ENCODE assay signal across 11 cellular contexts in genomic region chr1:8540266-8540926, GRCh38.
DNase-seq lines count a peak whose midpoint lies in the region; ATAC-seq and TF ChIP-seq lines count a peak whose summit lies in the region.
"Had no signal": no experiment of that assay in that cellular context is flagged by ENCODE, and none has a peak within 500 bp of the region (broad histone marks: within the 10 kb centered on the region; RNA-seq: fewer than 3 reads in every experiment).

No MANE protein-coding gene starts in this region.

- H3K36me3 ChIP-seq in HEK293 (ENCODE audit: control insufficient read depth in 2 of 2, insufficient read depth in 1 of 2, low read length in 2 of 2), result peaks cover 0 to 13% of the 10 kb centered on the region in 2 experiments; a peak in 1 of 3 replicates
- H3K36me3 ChIP-seq in brain microvascular endothelial cell (replicated peaks), result no peaks in the 10 kb centered on the region
- H3K36me3 ChIP-seq in left lung, result no peaks in the 10 kb centered on the region
- no peaks in the 10 kb centered on the region for H3K36me3 ChIP-seq in BE2C

- in situ Hi-C loops in brain microvascular endothelial cell (cut with HindIII; ENCODE audit: low pct_ligation_motif_present, low sequenced_read_pairs), result no loop called here

- H3K4me3 ChIP-seq in HEK293 (ENCODE audit: low read depth, low read length) (no peak overlapping the region), brain microvascular endothelial cell (ENCODE audit: low read depth, low read length) (no peak overlapping the region), left lung (no peak overlapping the region), BE2C (ENCODE audit: low read depth, low read length) (no peak overlapping the region)

- no peak for TF ChIP-seq CTCF in HEK293 (tag by site-specific recombination; IDR thresholded peaks at IDR 0.05)
- no peak for TF ChIP-seq CTCF in brain microvascular endothelial cell (IDR thresholded peaks at IDR 0.05; ENCODE audit: low read depth, low read length, missing control alignments)
- no peak for TF ChIP-seq CTCF in left lung (IDR thresholded peaks at IDR 0.05)
- TF ChIP-seq CTCF in BE2C (IDR thresholded peaks at IDR 0.05; ENCODE audit: low read depth, low read length), result no peak

- CTCF ChIA-PET in HEK293 (lab: Yijun Ruan, JAX), result no interaction called here

- H3K4me1 ChIP-seq in HEK293 (ENCODE audit: control insufficient read depth, insufficient read depth, low read length), result no peaks in the 10 kb centered on the region; the same call in 1 of the 2 replicates
- peaks cover 0 to 3% of the 10 kb centered on the region in 2 donors for H3K4me1 ChIP-seq in left lung
- no peaks in the 10 kb centered on the region for H3K4me1 ChIP-seq in BE2C

- H3K27me3 ChIP-seq in brain microvascular endothelial cell (replicated peaks) (no peaks in the 10 kb centered on the region), left lung (no peaks in the 10 kb centered on the region), BE2C (no peaks in the 10 kb centered on the region)

- peak; percentile 17 for ATAC-seq in left lung
- ATAC-seq in GM21528 (IDR thresholded peaks at IDR 0.05; ENCODE audit: low FRiP score, unreplicated experiment), result no peak

- H3K27ac ChIP-seq in HEK293 (ENCODE audit: extremely low read depth, low read depth, low read length) (no peak overlapping the region), brain microvascular endothelial cell (peak overlapping the region; percentile 56), left lung (no peak overlapping the region)

- DNase-seq in A172 (ENCODE audit: low spot score) (peak; percentile 27), brain microvascular endothelial cell (no peak), left lung (no peak), BE2C (no peak), DMS79 (lab: John Stamatoyannopoulos, UW) (no peak)
- DNase-seq in activated effector memory CD4-positive, alpha-beta T cell treated with Interleukin-2 at 50 U/mL for 16 hours, result no peak
- DNase-seq: activated CD4-positive, alpha-beta T cell treated with anti-CD3 and anti-CD28 coated beads, Interleukin-2, amount 50 U/mL, for 48 hours; effector CD4-positive, alpha-beta T cell; OCI-M1 had no signal

- POLR2A ChIA-PET in HEK293 (lab: Yijun Ruan, JAX), result no interaction called here

- H3K9me3 ChIP-seq in HEK293 (ENCODE audit: control insufficient read depth, insufficient read depth, low read depth, low read length) (no peaks in the 10 kb centered on the region), left lung (no peaks in the 10 kb centered on the region), BE2C (no peaks in the 10 kb centered on the region)

- intact Hi-C loops in left lung (cut with DNase I), result no loop called here

TF ChIP-seq in HEK293, 187 proteins besides CTCF, POLR2A, EP300 and RAD21:
- TF ChIP-seq ZNF629 (tag by site-specific recombination; IDR thresholded peaks at IDR 0.05) (0 out of 2 replicates have a peak, but pooled peaks have one; percentile 20), ZSCAN4 (tag by site-specific recombination; IDR thresholded peaks at IDR 0.05) (no peak), ZNF521 (tag by site-specific recombination; IDR thresholded peaks at IDR 0.05) (no peak), ZNF48 (tag by site-specific recombination; IDR thresholded peaks at IDR 0.05) (no peak), PRDM6 (tag by site-specific recombination; IDR thresholded peaks at IDR 0.05) (peak; percentile 77), OSR2 (tag by site-specific recombination; IDR thresholded peaks at IDR 0.05) (0 out of 2 replicates have a peak, but pooled peaks have one; percentile 8), MYNN (tag by site-specific recombination; IDR thresholded peaks at IDR 0.05; ENCODE audit: borderline replicate concordance) (no peak), BCL11A (tag by site-specific recombination; IDR thresholded peaks at IDR 0.05; ENCODE audit: low read depth) (no peak)
- TF ChIP-seq, protein P1, sequence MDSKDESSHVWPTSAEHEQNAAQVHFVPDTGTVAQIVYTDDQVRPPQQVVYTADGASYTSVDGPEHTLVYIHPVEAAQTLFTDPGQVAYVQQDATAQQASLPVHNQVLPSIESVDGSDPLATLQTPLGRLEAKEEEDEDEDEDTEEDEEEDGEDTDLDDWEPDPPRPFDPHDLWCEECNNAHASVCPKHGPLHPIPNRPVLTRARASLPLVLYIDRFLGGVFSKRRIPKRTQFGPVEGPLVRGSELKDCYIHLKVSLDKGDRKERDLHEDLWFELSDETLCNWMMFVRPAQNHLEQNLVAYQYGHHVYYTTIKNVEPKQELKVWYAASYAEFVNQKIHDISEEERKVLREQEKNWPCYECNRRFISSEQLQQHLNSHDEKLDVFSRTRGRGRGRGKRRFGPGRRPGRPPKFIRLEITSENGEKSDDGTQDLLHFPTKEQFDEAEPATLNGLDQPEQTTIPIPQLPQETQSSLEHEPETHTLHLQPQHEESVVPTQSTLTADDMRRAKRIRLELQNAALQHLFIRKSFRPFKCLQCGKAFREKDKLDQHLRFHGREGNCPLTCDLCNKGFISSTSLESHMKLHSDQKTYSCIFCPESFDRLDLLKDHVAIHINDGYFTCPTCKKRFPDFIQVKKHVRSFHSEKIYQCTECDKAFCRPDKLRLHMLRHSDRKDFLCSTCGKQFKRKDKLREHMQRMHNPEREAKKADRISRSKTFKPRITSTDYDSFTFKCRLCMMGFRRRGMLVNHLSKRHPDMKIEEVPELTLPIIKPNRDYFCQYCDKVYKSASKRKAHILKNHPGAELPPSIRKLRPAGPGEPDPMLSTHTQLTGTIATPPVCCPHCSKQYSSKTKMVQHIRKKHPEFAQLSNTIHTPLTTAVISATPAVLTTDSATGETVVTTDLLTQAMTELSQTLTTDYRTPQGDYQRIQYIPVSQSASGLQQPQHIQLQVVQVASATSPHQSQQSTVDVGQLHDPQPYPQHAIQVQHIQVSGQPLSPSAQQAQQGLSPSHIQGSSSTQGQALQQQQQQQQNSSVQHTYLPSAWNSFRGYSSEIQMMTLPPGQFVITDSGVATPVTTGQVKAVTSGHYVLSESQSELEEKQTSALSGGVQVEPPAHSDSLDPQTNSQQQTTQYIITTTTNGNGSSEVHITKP (tag by site-specific recombination; IDR thresholded peaks at IDR 0.05), result peak; percentile 39
